In genomic region chr3:3102751-3103150, GRCh38 we compare ENCODE assay signal across 25 cellular contexts. TPM values are rescaled to one million over a fixed set of nuclear protein-coding genes. Genes with fewer than 3 reads are reported as not detected.
"Had no signal": no experiment of that assay in that cellular context is flagged by ENCODE, and none has a peak within 500 bp of the region (broad histone marks: within the 10 kb centered on the region; RNA-seq: fewer than 3 reads in every experiment).

No MANE protein-coding gene starts in this region.

- H3K9me3 Mint-ChIP-seq: T-cell had no signal

- H2AFZ ChIP-seq: PC-9 had no signal

- H3K9me3 ChIP-seq: MG63, Peyer's patch, SJSA1 had no signal

- ATAC-seq: T-cell had no signal

- H3K36me3 Mint-ChIP-seq: T-cell had no signal

- H3K4me2 ChIP-seq: PC-9 had no signal

- H3K27me3 ChIP-seq: MG63, Peyer's patch, SJSA1 had no signal

- H3K27ac Mint-ChIP-seq: T-cell had no signal

- H3K4me3 Mint-ChIP-seq: T-cell had no signal

- H3K36me3 ChIP-seq: MG63, Peyer's patch, SJSA1 had no signal

- DNase-seq: KBM-7, MG63, NCI-H1092, NCI-H1105 treated with DMSO at 0.1 percent for 48 hours, NCI-H1417 treated with DMSO at 0.1 percent for 48 hours, NCI-H146, NCI-H1694 treated with DMSO at 0.1 percent for 48 hours, NCI-H1930, NCI-H2081, NCI-H2107, NCI-H2227 treated with DMSO at 0.1 percent for 48 hours, NCI-H524, NCI-H526 treated with DMSO at 0.1 percent for 48 hours, NCI-H748 treated with DMSO at 0.1 percent for 48 hours, PC-9, Peyer's patch, Right ventricle myocardium superior, SIG-M5, T-cell had no signal

- H3K27ac ChIP-seq: PC-9, Peyer's patch, SJSA1, SK-N-MC had no signal

- H3K4me3 ChIP-seq: MG63, PC-9, Peyer's patch, SJSA1, SK-N-MC had no signal

- H3K4me1 ChIP-seq: Peyer's patch, SJSA1 had no signal

RNA-seq across cellular contexts. Expression of gene IL5RA, which starts 7.4 kb away (rescaled TPM):
- total RNA-seq: HT-29, NCI-H460, OCI-LY7, PC-9, RPMI7951, SJSA1 had no signal
